ENCODE assay signal across 10 cellular contexts in genomic region chrX:24515447-24515846, GRCh38. TPM values are rescaled to one million over a fixed set of nuclear protein-coding genes. Genes with fewer than 3 reads are reported as not detected.
A peak's percentile ranks its signal among the peaks of the same experiment; 100 is the strongest.
DNase-seq lines count a peak whose midpoint lies in the region; ATAC-seq and TF ChIP-seq lines count a peak whose summit lies in the region.
"Had no signal": no experiment of that assay in that cellular context is flagged by ENCODE, and none has a peak within 500 bp of the region (broad histone marks: within the 10 kb centered on the region; RNA-seq: fewer than 3 reads in every experiment).

No MANE protein-coding gene starts in this region.

- H3K4me1 ChIP-seq in BE2C (no peaks in the 10 kb centered on the region), HCT116 (ENCODE audit: control insufficient read depth in 1 of 2, insufficient read depth in 2 of 2, low read length in 2 of 2) (no peaks in the 10 kb centered on the region)
- H3K4me1 ChIP-seq: transverse colon had no signal

- H3K9me3 ChIP-seq in BE2C (no peaks in the 10 kb centered on the region), HCT116 (ENCODE audit: control insufficient read depth in 1 of 2, insufficient read depth in 1 of 2, low read depth in 1 of 2, low read length in 2 of 2) (no peaks in the 10 kb centered on the region)
- H3K9me3 ChIP-seq: transverse colon had no signal

- no peaks in the 10 kb centered on the region; the same call in 1 of the 2 replicates for H4K20me1 ChIP-seq in HCT116 (ENCODE audit: insufficient read depth)

- peaks cover 4% of the 10 kb centered on the region for H3K4me1 Mint-ChIP-seq in activated T-helper 17 cell treated with anti-CD3 and anti-CD28 coated beads, Interleukin-2, amount 50 U/mL, for 72 hours
- peaks cover 2% of the 10 kb centered on the region for H3K4me1 Mint-ChIP-seq in mesothelial cell of epicardium

- no peaks in the 10 kb centered on the region for H3K27me3 Mint-ChIP-seq in activated T-helper 17 cell treated with anti-CD3 and anti-CD28 coated beads, Interleukin-2, amount 50 U/mL, for 72 hours
- H3K27me3 Mint-ChIP-seq in mesothelial cell of epicardium (ENCODE audit: low read depth), result no peaks in the 10 kb centered on the region

- no peaks in the 10 kb centered on the region for H3K27me3 ChIP-seq in BE2C
- no peaks in the 10 kb centered on the region for H3K27me3 ChIP-seq in HCT116 (ENCODE audit: insufficient read depth, low read length)
- H3K27me3 ChIP-seq: transverse colon had no signal

- peak; percentile 8 for DNase-seq in BE2C
- no peak for DNase-seq in HCT116 (ENCODE audit: low read depth, low spot score)
- DNase-seq in iris pigment epithelial cell (ENCODE audit: low read depth), result peak; percentile 16
- no peak for DNase-seq in C1 segment of cervical spinal cord (lab: John Stamatoyannopoulos, UW)
- DNase-seq in mesothelial cell of epicardium (ENCODE audit: low spot score in 2 of 2, unreplicated experiment in 2 of 2), result no peak
- DNase-seq in SIG-M5 treated with dmso at 0.1 percent for 504 hours (lab: John Stamatoyannopoulos, UW; ENCODE audit: unreplicated experiment), result no peak
- DNase-seq: islet precursor cell, transverse colon had no signal

- H3K9ac ChIP-seq in HCT116 (ENCODE audit: low read length), result no peak overlapping the region

- intact Hi-C loops in HCT116 (cut with micrococcal nuclease), result loop anchor here (10.0 kb wide), 1 partner anchor 629 kb away; no protein-coding TSS in a partner anchor

- no peaks in the 10 kb centered on the region for H3K9me2 ChIP-seq in HCT116 (ENCODE audit: insufficient read depth)

- peak overlapping the region; percentile 69 for H3K27ac Mint-ChIP-seq in activated T-helper 17 cell treated with anti-CD3 and anti-CD28 coated beads, Interleukin-2, amount 50 U/mL, for 72 hours
- H3K27ac Mint-ChIP-seq in mesothelial cell of epicardium, result no peak overlapping the region

- no peaks in the 10 kb centered on the region for H3K79me2 ChIP-seq in HCT116 (ENCODE audit: insufficient read depth, low read length)

- no peak overlapping the region for H3K27ac ChIP-seq in HCT116 (ENCODE audit: low read depth, low read length)
- H3K27ac ChIP-seq: transverse colon had no signal

- H3K4me2 ChIP-seq in HCT116 (ENCODE audit: low read length), result no peak overlapping the region

- BruUV-seq in HCT116 (replicated peaks; lab: Mats Ljungman, UMichigan), result no TSS peak

- H2AFZ ChIP-seq in HCT116 (ENCODE audit: low read depth, low read length, poor library complexity, severe bottlenecking), result no peak overlapping the region

- H3K9me3 Mint-ChIP-seq in activated T-helper 17 cell treated with anti-CD3 and anti-CD28 coated beads, Interleukin-2, amount 50 U/mL, for 72 hours, result no peaks in the 10 kb centered on the region
- H3K9me3 Mint-ChIP-seq in mesothelial cell of epicardium, result no peaks in the 10 kb centered on the region

- no peak overlapping the region for H3K4me3 Mint-ChIP-seq in activated T-helper 17 cell treated with anti-CD3 and anti-CD28 coated beads, Interleukin-2, amount 50 U/mL, for 72 hours
- H3K4me3 Mint-ChIP-seq in mesothelial cell of epicardium, result no peak overlapping the region

- H3K4me3 ChIP-seq in BE2C (ENCODE audit: low read depth, low read length) (no peak overlapping the region), HCT116 (replicated peaks in 1 of 2; ENCODE audit: low read depth in 1 of 2, low read length in 2 of 2) (no peak overlapping the region)
- H3K4me3 ChIP-seq: transverse colon had no signal

- H3K36me3 ChIP-seq in BE2C, result no peaks in the 10 kb centered on the region
- H3K36me3 ChIP-seq in HCT116 (ENCODE audit: control insufficient read depth in 1 of 2, insufficient read depth in 2 of 2, low read length in 2 of 2), result no peaks in the 10 kb centered on the region; a peak in 1 of 4 replicates
- H3K36me3 ChIP-seq: transverse colon had no signal

- POLR2A ChIA-PET in HCT116 (lab: Charles Lee), result no interaction called here

- TF ChIP-seq RAD21 in HCT116 (IDR thresholded peaks at IDR 0.05; ENCODE audit: low read depth), result peak; percentile 16; the same call in 1 of the 2 replicates

- CTCF ChIA-PET in HCT116 (lab: Charles Lee), result no interaction called here

- H3K36me3 Mint-ChIP-seq in activated T-helper 17 cell treated with anti-CD3 and anti-CD28 coated beads, Interleukin-2, amount 50 U/mL, for 72 hours (ENCODE audit: low read depth), result peaks cover 82% of the 10 kb centered on the region
- H3K36me3 Mint-ChIP-seq in mesothelial cell of epicardium, result peaks cover 16% of the 10 kb centered on the region

- ATAC-seq in HCT116 (no peak), HG02571 (IDR thresholded peaks at IDR 0.05; ENCODE audit: unreplicated experiment) (no peak)
- no peak for ATAC-seq in activated T-helper 17 cell treated with anti-CD3 and anti-CD28 coated beads, Interleukin-2, amount 50 U/mL, for 72 hours (replicated peaks)

- TF ChIP-seq CTCF in BE2C (IDR thresholded peaks at IDR 0.05; ENCODE audit: low read depth, low read length) (peak; percentile 65), HCT116 (IDR thresholded peaks at IDR 0.05 in 2 of 3, conservative IDR thresholded peaks at IDR 0.05 in 1 of 3; ENCODE audit: borderline replicate concordance in 1 of 3, insufficient read depth in 1 of 3, low read depth in 2 of 3, low read length in 2 of 3) (no peak; a peak in 1 of 6 replicates), mesothelial cell of epicardium (IDR thresholded peaks at IDR 0.05; ENCODE audit: unreplicated experiment) (no peak)

- no peak for TF ChIP-seq POLR2A in HCT116 (IDR thresholded peaks at IDR 0.05; ENCODE audit: borderline replicate concordance, extremely low read depth, insufficient read depth, insufficient read length)

- RAD21 ChIA-PET in HCT116 (lab: Charles Lee; ENCODE audit: low non-redundant PET in 1 of 2, low total read pairs in 2 of 2, uncharacterized antibody in 2 of 2, unreplicated experiment in 2 of 2), result no interaction called here

TF ChIP-seq in HCT116, 20 proteins besides CTCF, POLR2A, EP300 and RAD21:
- TF ChIP-seq CEBPB (IDR thresholded peaks at IDR 0.05; ENCODE audit: low read depth) (no peak), SIN3A (IDR thresholded peaks at IDR 0.05; ENCODE audit: low read depth) (no peak), JUND (IDR thresholded peaks at IDR 0.05) (no peak), ELF1 (IDR thresholded peaks at IDR 0.05; ENCODE audit: borderline replicate concordance, low read depth) (no peak), ZFX (IDR thresholded peaks at IDR 0.05) (no peak), YY1 (IDR thresholded peaks at IDR 0.05; ENCODE audit: extremely low read depth, insufficient replicate concordance, low read depth, low read length) (no peak), SRF (IDR thresholded peaks at IDR 0.05; ENCODE audit: low read depth) (no peak)
- TF ChIP-seq, protein P1, sequence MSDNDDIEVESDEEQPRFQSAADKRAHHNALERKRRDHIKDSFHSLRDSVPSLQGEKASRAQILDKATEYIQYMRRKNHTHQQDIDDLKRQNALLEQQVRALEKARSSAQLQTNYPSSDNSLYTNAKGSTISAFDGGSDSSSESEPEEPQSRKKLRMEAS (IDR thresholded peaks at IDR 0.05), result no peak
- TF ChIP-seq, protein P2, sequence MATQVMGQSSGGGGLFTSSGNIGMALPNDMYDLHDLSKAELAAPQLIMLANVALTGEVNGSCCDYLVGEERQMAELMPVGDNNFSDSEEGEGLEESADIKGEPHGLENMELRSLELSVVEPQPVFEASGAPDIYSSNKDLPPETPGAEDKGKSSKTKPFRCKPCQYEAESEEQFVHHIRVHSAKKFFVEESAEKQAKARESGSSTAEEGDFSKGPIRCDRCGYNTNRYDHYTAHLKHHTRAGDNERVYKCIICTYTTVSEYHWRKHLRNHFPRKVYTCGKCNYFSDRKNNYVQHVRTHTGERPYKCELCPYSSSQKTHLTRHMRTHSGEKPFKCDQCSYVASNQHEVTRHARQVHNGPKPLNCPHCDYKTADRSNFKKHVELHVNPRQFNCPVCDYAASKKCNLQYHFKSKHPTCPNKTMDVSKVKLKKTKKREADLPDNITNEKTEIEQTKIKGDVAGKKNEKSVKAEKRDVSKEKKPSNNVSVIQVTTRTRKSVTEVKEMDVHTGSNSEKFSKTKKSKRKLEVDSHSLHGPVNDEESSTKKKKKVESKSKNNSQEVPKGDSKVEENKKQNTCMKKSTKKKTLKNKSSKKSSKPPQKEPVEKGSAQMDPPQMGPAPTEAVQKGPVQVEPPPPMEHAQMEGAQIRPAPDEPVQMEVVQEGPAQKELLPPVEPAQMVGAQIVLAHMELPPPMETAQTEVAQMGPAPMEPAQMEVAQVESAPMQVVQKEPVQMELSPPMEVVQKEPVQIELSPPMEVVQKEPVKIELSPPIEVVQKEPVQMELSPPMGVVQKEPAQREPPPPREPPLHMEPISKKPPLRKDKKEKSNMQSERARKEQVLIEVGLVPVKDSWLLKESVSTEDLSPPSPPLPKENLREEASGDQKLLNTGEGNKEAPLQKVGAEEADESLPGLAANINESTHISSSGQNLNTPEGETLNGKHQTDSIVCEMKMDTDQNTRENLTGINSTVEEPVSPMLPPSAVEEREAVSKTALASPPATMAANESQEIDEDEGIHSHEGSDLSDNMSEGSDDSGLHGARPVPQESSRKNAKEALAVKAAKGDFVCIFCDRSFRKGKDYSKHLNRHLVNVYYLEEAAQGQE (IDR thresholded peaks at IDR 0.05; ENCODE audit: low read depth), result no peak

RNA-seq across cellular contexts. Expression of gene PDK3, which starts 50.4 kb away (rescaled TPM):
- 2.1 TPM for polyA plus RNA-seq in BE2C (2012; ENCODE audit: insufficient read depth, insufficient read length, low read depth)
- total RNA-seq in HCT116 (2021; ENCODE audit: unreplicated experiment) (9.6 TPM), mesothelial cell of epicardium (23.4 to 26.0 TPM (median 25.5 TPM) in 3 replicates)
- 6.0 and 6.5 TPM in 2 replicates for polyA plus RNA-seq in HCT116 (2012)
- total RNA-seq in activated T-helper 17 cell treated with anti-CD3 and anti-CD28 coated beads, Interleukin-2, amount 50 U/mL, for 72 hours, result 10 to 100 TPM; 45.1 to 82.3 TPM

Comparison
In these comparisons a context has a peak if more than half of its experiments do, and no peak if none do; other contexts are left out.
1. DNase-seq: peak in BE2C (single experiment) and iris pigment epithelial cell (single experiment); none in HCT116 (single experiment), C1 segment of cervical spinal cord (0 of 14), mesothelial cell of epicardium (0 of 2) and SIG-M5 treated with dmso at 0.1 percent for 504 hours (single experiment).